19 cellular contexts compared by ENCODE assay signal in genomic region chr6:27568226-27568889, GRCh38.
DNase-seq lines count a peak whose midpoint lies in the region; ATAC-seq, FAIRE-seq and TF ChIP-seq lines count a peak whose summit lies in the region.
"Had no signal": no experiment of that assay in that cellular context is flagged by ENCODE, and none has a peak within 500 bp of the region (broad histone marks: within the 10 kb centered on the region; RNA-seq: fewer than 3 reads in every experiment).

No MANE protein-coding gene starts in this region.

- H3K9me3 ChIP-seq in breast epithelium (no peaks in the 10 kb centered on the region), iPS-15b (ENCODE audit: control insufficient read depth, insufficient read depth, low read length) (no peaks in the 10 kb centered on the region), colonic mucosa (no peaks in the 10 kb centered on the region)
- H3K9me3 ChIP-seq: SK-N-SH had no signal

- H3K27ac ChIP-seq in breast epithelium (no peak overlapping the region), colonic mucosa (no peak overlapping the region)
- H3K27ac ChIP-seq: BLaER1 treated with 17β-estradiol and CSF1 and Interleukin-3, amounts not matched to agents 10 nM and 100 nM had no signal

- BruUV-seq in MCF 10A (replicated peaks; lab: Mats Ljungman, UMichigan): no TSS peak

- H3K9me3 Mint-ChIP-seq in MCF 10A (ENCODE audit: unreplicated experiment) (no peaks in the 10 kb centered on the region), WTC11 (no peaks in the 10 kb centered on the region)

- no peak for TF ChIP-seq CTCF in MCF 10A (IDR thresholded peaks at IDR 0.05; ENCODE audit: unreplicated experiment)
- TF ChIP-seq CTCF in breast epithelium (IDR thresholded peaks at IDR 0.05): no peak
- TF ChIP-seq CTCF in WTC11 (IDR thresholded peaks at IDR 0.05): no peak
- no peak for TF ChIP-seq CTCF in colonic mucosa (IDR thresholded peaks at IDR 0.05)

- DNase-seq in MCF 10A (ENCODE audit: unreplicated experiment): peak; percentile 42
- no peak for DNase-seq in breast epithelium (ENCODE audit: low spot score in 2 of 2)
- DNase-seq in WTC11 (ENCODE audit: low spot score): no peak
- DNase-seq in urothelium cell line (ENCODE audit: low spot score): no peak
- DNase-seq in NCI-H446 treated with DMSO at 0.1 percent for 48 hours (lab: John Stamatoyannopoulos, UW): no peak
- no peak for DNase-seq in colonic mucosa
- DNase-seq: 8988T, DMS153, EL, MM.1S, NCI-H1105 treated with DMSO at 0.1 percent for 48 hours, NCI-H187 treated with DMSO at 0.1 percent for 48 hours, NCI-H524 treated with DMSO at 0.1 percent for 48 hours, SK-N-SH had no signal

- H3K4me1 Mint-ChIP-seq in MCF 10A (ENCODE audit: insufficient read depth, unreplicated experiment) (peaks cover 7% of the 10 kb centered on the region), WTC11 (peaks cover 28% of the 10 kb centered on the region)

- H3K36me3 Mint-ChIP-seq in MCF 10A (ENCODE audit: insufficient read depth, unreplicated experiment): no peaks in the 10 kb centered on the region
- no peaks in the 10 kb centered on the region for H3K36me3 Mint-ChIP-seq in WTC11

- peak; percentile 76 for FAIRE-seq in urothelium cell line (lab: Jason Lieb, UNC)
- FAIRE-seq: HTR-8/SVneo had no signal

- intact Hi-C loops in MCF 10A (cut with micrococcal nuclease): no loop called here
- intact Hi-C loops in breast epithelium (cut with DNase I; ENCODE audit: low total_unique reads): no loop called here
- intact Hi-C loops in colonic mucosa (cut with DNase I): no loop called here

- H3K9ac ChIP-seq in iPS-15b (ENCODE audit: low read depth, low read length): no peak overlapping the region
- no peak overlapping the region for H3K9ac ChIP-seq in colonic mucosa (ENCODE audit: low read depth in 2 of 2, low read length in 2 of 2)
- H3K9ac ChIP-seq: BLaER1 treated with 17β-estradiol and CSF1 and Interleukin-3, amounts not matched to agents 10 nM and 100 nM; SK-N-SH had no signal

- ATAC-seq in WTC11 (peak; percentile 15; the same call in 1 of the 2 replicates), GM21423 (IDR thresholded peaks at IDR 0.05; ENCODE audit: unreplicated experiment) (no peak)
- ATAC-seq: Right ventricle myocardium inferior had no signal

- H3K27me3 Mint-ChIP-seq in MCF 10A (ENCODE audit: insufficient read depth, unreplicated experiment) (no peaks in the 10 kb centered on the region), WTC11 (ENCODE audit: low read depth) (peaks cover 42% of the 10 kb centered on the region)

- H3K4me3 Mint-ChIP-seq in MCF 10A (ENCODE audit: unreplicated experiment) (no peak overlapping the region), WTC11 (peak overlapping the region; percentile 10)

- POLR2A ChIA-PET in MCF 10A (lab: Yijun Ruan, JAX) (interaction anchor here (1.5 kb wide), 1 partner anchor 41 kb away, joined by 5 read pairs; no protein-coding TSS in a partner anchor), WTC11 (lab: Charles Lee) (no interaction called here)

- TF ChIP-seq POLR2A in breast epithelium (IDR thresholded peaks at IDR 0.05): no peak

- H3K4me1 ChIP-seq in breast epithelium: no peaks in the 10 kb centered on the region
- H3K4me1 ChIP-seq in iPS-15b (ENCODE audit: control insufficient read depth, insufficient read depth, low read length): peaks cover 7% of the 10 kb centered on the region
- H3K4me1 ChIP-seq in colonic mucosa: no peaks in the 10 kb centered on the region
- H3K4me1 ChIP-seq: BLaER1 treated with 17β-estradiol and CSF1 and Interleukin-3, amounts not matched to agents 10 nM and 100 nM had no signal

- H3K27me3 ChIP-seq in breast epithelium (peaks cover 0 to 57% of the 10 kb centered on the region in 2 donors), iPS-15b (ENCODE audit: control insufficient read depth, insufficient read depth, low read length) (peaks cover 43% of the 10 kb centered on the region), colonic mucosa (peaks cover 19% of the 10 kb centered on the region)
- H3K27me3 ChIP-seq: BLaER1 treated with 17β-estradiol and CSF1 and Interleukin-3, amounts not matched to agents 10 nM and 100 nM had no signal

- CTCF ChIA-PET in MCF 10A (lab: Yijun Ruan, JAX) (no interaction called here), WTC11 (lab: Charles Lee) (interaction anchor here (1.4 kb wide), 1 partner anchor 41 kb away, joined by 4 read pairs; no protein-coding TSS in a partner anchor)

- H3K4me3 ChIP-seq in breast epithelium: no peak overlapping the region
- peak overlapping the region; percentile 44 for H3K4me3 ChIP-seq in iPS-15b (ENCODE audit: low read depth, low read length)
- H3K4me3 ChIP-seq in colonic mucosa: no peak overlapping the region
- H3K4me3 ChIP-seq: BLaER1 treated with 17β-estradiol and CSF1 and Interleukin-3, amounts not matched to agents 10 nM and 100 nM had no signal

- H3K36me3 ChIP-seq in breast epithelium: no peaks in the 10 kb centered on the region
- H3K36me3 ChIP-seq in iPS-15b (ENCODE audit: control insufficient read depth, insufficient read depth, low read length): no peaks in the 10 kb centered on the region
- no peaks in the 10 kb centered on the region for H3K36me3 ChIP-seq in colonic mucosa
- H3K36me3 ChIP-seq: BLaER1 treated with 17β-estradiol and CSF1 and Interleukin-3, amounts not matched to agents 10 nM and 100 nM had no signal

- H3K27ac Mint-ChIP-seq in MCF 10A (ENCODE audit: low read depth, unreplicated experiment) (no peak overlapping the region), WTC11 (no peak overlapping the region)

TF ChIP-seq in WTC11, 78 proteins besides CTCF, POLR2A, EP300 and RAD21:
- TF ChIP-seq ZMAT4 (CRISPR knock-in tag; IDR thresholded peaks at IDR 0.05) (no peak), ZNF425 (CRISPR knock-in tag; conservative IDR thresholded peaks at IDR 0.05) (no peak)
- TF ChIP-seq, protein P1, sequence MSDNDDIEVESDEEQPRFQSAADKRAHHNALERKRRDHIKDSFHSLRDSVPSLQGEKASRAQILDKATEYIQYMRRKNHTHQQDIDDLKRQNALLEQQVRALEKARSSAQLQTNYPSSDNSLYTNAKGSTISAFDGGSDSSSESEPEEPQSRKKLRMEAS (CRISPR knock-in tag; IDR thresholded peaks at IDR 0.05): 0 out of 2 replicates have a peak, but pooled peaks have one; percentile 26
